In genomic region chr1:86758570-86758969, GRCh38 we compare ENCODE assay signal across 21 cellular contexts. TPM values are rescaled to one million over a fixed set of nuclear protein-coding genes. Genes with fewer than 3 reads are reported as not detected.
A peak's percentile ranks its signal among the peaks of the same experiment; 100 is the strongest.
DNase-seq lines count a peak whose midpoint lies in the region; ATAC-seq, FAIRE-seq and TF ChIP-seq lines count a peak whose summit lies in the region.
"Had no signal": no experiment of that assay in that cellular context is flagged by ENCODE, and none has a peak within 500 bp of the region (broad histone marks: within the 10 kb centered on the region; RNA-seq: fewer than 3 reads in every experiment).

No MANE protein-coding gene starts in this region.

- peaks cover 2% of the 10 kb centered on the region for H3K4me1 Mint-ChIP-seq in activated T-cell treated with anti-CD3 and anti-CD28 coated beads, Interleukin-2, amount 50 U/mL, for 24 hours (ENCODE audit: low read depth)
- H3K4me1 Mint-ChIP-seq: activated naive CD8-positive, alpha-beta T cell treated with anti-CD3 and anti-CD28 coated beads, Interleukin-2, amount 50 U/mL, for 24 hours had no signal

- peaks cover 6% of the 10 kb centered on the region for H3K9me3 Mint-ChIP-seq in activated T-cell treated with anti-CD3 and anti-CD28 coated beads, Interleukin-2, amount 50 U/mL, for 24 hours

- peaks cover 24% of the 10 kb centered on the region for H3K27me3 Mint-ChIP-seq in activated T-cell treated with anti-CD3 and anti-CD28 coated beads, Interleukin-2, amount 50 U/mL, for 24 hours
- H3K27me3 Mint-ChIP-seq: activated naive CD8-positive, alpha-beta T cell treated with anti-CD3 and anti-CD28 coated beads, Interleukin-2, amount 50 U/mL, for 24 hours had no signal

- H3K27ac ChIP-seq in A549, result no peak overlapping the region
- H3K27ac ChIP-seq: cardiac muscle cell, neutrophil had no signal

- no peak for FAIRE-seq in A549 (lab: Jason Lieb, UNC)
- FAIRE-seq: A204.1, GM18507 had no signal

- H3K4me1 ChIP-seq in A549, result no peaks in the 10 kb centered on the region

- H3K9me3 ChIP-seq in A549, result no peaks in the 10 kb centered on the region
- H3K9me3 ChIP-seq: neutrophil, uterus had no signal

- no peak overlapping the region for H3K4me3 Mint-ChIP-seq in activated T-cell treated with anti-CD3 and anti-CD28 coated beads, Interleukin-2, amount 50 U/mL, for 24 hours
- H3K4me3 Mint-ChIP-seq: activated CD8-positive, alpha-beta T cell treated with anti-CD3 and anti-CD28 coated beads, Interleukin-2, amount 10 ng/mL, durations not matched to agents 7 days and 5 days; activated naive CD8-positive, alpha-beta T cell treated with anti-CD3 and anti-CD28 coated beads, Interleukin-2, amount 50 U/mL, for 24 hours; mesothelial cell of epicardium; T-helper 1 cell treated with Interleukin-12 subunit alpha and Interleukin-12 subunit beta and Interleukin-4 antibody, amounts not matched to agents 30 μg/mL and 1 μg/mL, for 36 hours had no signal

- no peak for TF ChIP-seq CTCF in A549 (IDR thresholded peaks at IDR 0.05)

- CTCF ChIA-PET in A549 (lab: Yijun Ruan, JAX), result no interaction called here

- 52% methylated on average over 3 of the region's 3 CpGs for WGBS in A549 (ENCODE audit: missing lambda C conversion rate)

- no peak overlapping the region for H3K4me2 ChIP-seq in A549

- H3K27ac Mint-ChIP-seq in activated T-cell treated with anti-CD3 and anti-CD28 coated beads, Interleukin-2, amount 50 U/mL, for 24 hours, result no peak overlapping the region
- H3K27ac Mint-ChIP-seq: activated CD8-positive, alpha-beta T cell treated with anti-CD3 and anti-CD28 coated beads, Interleukin-2, amount 10 ng/mL, durations not matched to agents 7 days and 5 days; activated naive CD8-positive, alpha-beta T cell treated with anti-CD3 and anti-CD28 coated beads, Interleukin-2, amount 50 U/mL, for 24 hours; mesothelial cell of epicardium; T-helper 1 cell treated with Interleukin-12 subunit alpha and Interleukin-12 subunit beta and Interleukin-4 antibody, amounts not matched to agents 30 μg/mL and 1 μg/mL, for 36 hours had no signal

- peak; percentile 20 to 36; a peak in 2 of 6 replicates for ATAC-seq in A549
- ATAC-seq in esophagus mucosa, result peak; percentile 76
- no peak for ATAC-seq in GM21526 (IDR thresholded peaks at IDR 0.05; ENCODE audit: low FRiP score, unreplicated experiment)
- ATAC-seq in GM21576 (IDR thresholded peaks at IDR 0.05; ENCODE audit: unreplicated experiment), result no peak
- ATAC-seq: activated CD8-positive, alpha-beta T cell treated with anti-CD3 and anti-CD28 coated beads, Interleukin-2, amount 10 ng/mL, durations not matched to agents 7 days and 5 days; activated naive CD8-positive, alpha-beta T cell treated with anti-CD3 and anti-CD28 coated beads, Interleukin-2, amount 50 U/mL, for 24 hours had no signal

- H3K4me3 ChIP-seq in A549, result no peak overlapping the region
- H3K4me3 ChIP-seq: cardiac muscle cell had no signal

- no peaks in the 10 kb centered on the region for H3K36me3 Mint-ChIP-seq in activated T-cell treated with anti-CD3 and anti-CD28 coated beads, Interleukin-2, amount 50 U/mL, for 24 hours (ENCODE audit: low read depth)
- H3K36me3 Mint-ChIP-seq: mesothelial cell of epicardium had no signal

- TF ChIP-seq RAD21 in A549 (conservative IDR thresholded peaks at IDR 0.05 in 1 of 2, IDR thresholded peaks at IDR 0.05 in 1 of 2), result no peak

- no peak for TF ChIP-seq POLR2A in A549 (IDR thresholded peaks at IDR 0.05; ENCODE audit: low read length)

- DNase-seq in A549 (ENCODE audit: low read depth in 1 of 2, low spot score in 1 of 2) (peak in 1 of 2 experiments; percentile 11), NCI-H1092 (lab: John Stamatoyannopoulos, UW) (peak; percentile 33), NCI-H748 (lab: John Stamatoyannopoulos, UW; ENCODE audit: unreplicated experiment) (peak; percentile 93), dermis blood vessel endothelial cell (no peak)
- no peak for DNase-seq in activated T-cell treated with anti-CD3 and anti-CD28 coated beads, Interleukin-2, amount 50 U/mL, for 24 hours
- DNase-seq: activated CD8-positive, alpha-beta T cell treated with anti-CD3 and anti-CD28 coated beads, Interleukin-2, amount 10 ng/mL, durations not matched to agents 7 days and 5 days; activated naive CD8-positive, alpha-beta T cell treated with anti-CD3 and anti-CD28 coated beads, Interleukin-2, amount 50 U/mL, for 24 hours; C1 segment of cervical spinal cord; HCEC 1CT; hypothalamus; NCI-H2107; uterus had no signal

- POLR2A ChIA-PET in A549 (lab: Yijun Ruan, JAX), result interaction anchor here (1.2 kb wide), 1 partner anchor 15 kb away, joined by 3 read pairs; no protein-coding TSS in a partner anchor

- TF ChIP-seq EP300 in A549 (IDR thresholded peaks at IDR 0.05), result no peak

TF ChIP-seq in A549, 52 proteins besides CTCF, POLR2A, EP300 and RAD21:
- TF ChIP-seq JUNB (IDR thresholded peaks at IDR 0.05) (no peak), CBX2 (IDR thresholded peaks at IDR 0.05; ENCODE audit: borderline replicate concordance, low read depth) (no peak), ZFP36 (IDR thresholded peaks at IDR 0.05; ENCODE audit: borderline replicate concordance, partially characterized antibody) (no peak)
TF ChIP-seq in A549: peak in this region for 0.

RNA-seq across cellular contexts. Expression of gene SH3GLB1, which starts 54.2 kb away (rescaled TPM):
- polyA plus RNA-seq in A549 (2011; rRNA removed) (30.2 and 33.9 TPM in 2 replicates), A549 (2017; fragmentation: RNase III; extraction: RNeasy Plus Mini Kit Qiagen cat#74134 plus additional on column Dnase treatment) (22.2 to 26.9 TPM (median 26.3 TPM) in 3 replicates)
- 5.2 and 7.5 TPM in 2 replicates for polyA plus RNA-seq in A549 (2012; cell fraction: cytosol; rRNA removed)
- 3.1 and 3.6 TPM in 2 replicates for polyA plus RNA-seq in A549 (2012; cell fraction: nucleus; rRNA removed)
- polyA minus RNA-seq in A549 (2011; rRNA and poly(A)+ RNA removed), result 16.7 and 17.9 TPM in 2 replicates
- total RNA-seq in esophagus mucosa (99.9 TPM), dermis blood vessel endothelial cell (54.1 and 77.5 TPM in 2 replicates)

Comparison
In these comparisons a context has a peak if more than half of its experiments do, and no peak if none do; other contexts are left out.
1. ATAC-seq: peak in A549 (2 of 2) and esophagus mucosa (single experiment); none in GM21526 (single experiment) and GM21576 (single experiment).
2. DNase-seq: peak in NCI-H1092 (single experiment) and NCI-H748 (single experiment); none in activated T-cell treated with anti-CD3 and anti-CD28 coated beads, Interleukin-2, amount 50 U/mL, for 24 hours (single experiment) and dermis blood vessel endothelial cell (single experiment).